Comparison of ENCODE assay signal across 8 cellular contexts in the genomic region with DNA sequence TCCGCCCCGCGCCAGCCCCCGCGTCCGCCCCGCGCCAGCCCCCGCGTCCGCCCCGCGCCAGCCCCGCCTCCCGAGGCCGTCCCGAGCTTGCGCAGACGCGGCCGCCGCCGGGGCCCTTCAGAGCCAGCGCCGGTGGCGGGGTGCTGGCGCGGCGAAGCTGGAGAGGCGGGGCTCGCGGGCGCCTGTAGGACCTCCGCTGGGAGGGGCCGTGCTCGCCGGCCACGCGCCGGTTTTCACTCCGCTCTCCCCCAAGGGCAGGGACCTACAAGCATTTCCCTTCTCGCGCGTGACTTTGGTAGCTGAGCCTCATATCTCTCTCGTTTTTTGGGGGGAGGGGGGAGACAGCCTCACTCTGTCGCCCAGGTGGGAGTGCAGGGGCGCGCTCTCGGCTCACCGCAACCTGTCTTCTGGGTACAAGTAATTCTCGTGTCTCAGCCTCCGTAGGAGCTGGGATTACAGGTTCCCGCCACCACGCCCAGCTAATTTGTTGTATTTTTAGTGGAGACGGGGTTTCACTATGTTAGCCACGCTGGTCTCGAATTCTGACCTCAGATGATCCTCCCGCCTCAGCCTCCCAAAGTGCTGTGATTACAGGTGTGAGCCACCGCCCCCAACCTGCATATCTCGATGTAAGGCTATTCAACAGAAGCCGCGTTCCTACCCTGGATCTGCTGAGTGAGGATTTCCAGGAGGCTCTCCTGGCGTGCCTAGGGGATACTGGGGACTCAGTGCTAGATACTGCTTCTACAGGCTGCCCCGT. TPM values are rescaled to one million over a fixed set of nuclear protein-coding genes. Genes with fewer than 3 reads are reported as not detected.
DNase-seq lines count a peak whose midpoint lies in the region; ATAC-seq and TF ChIP-seq lines count a peak whose summit lies in the region.

Gene ZNF514 (minus strand): TSS at position 159 of the 760 bp plus-strand sequence. CDS start 6,595 bp downstream, outside the sequence.

- H3K4me1 Mint-ChIP-seq in nephron = peaks cover 8% of the 10 kb centered on the region

- TF ChIP-seq CTCF in fibroblast of the aortic adventitia (IDR thresholded peaks at IDR 0.05; ENCODE audit: insufficient read depth, low read length) (no peak), nephron (IDR thresholded peaks at IDR 0.05; ENCODE audit: unreplicated experiment in 3 of 3) (no peak)

- H3K36me3 ChIP-seq in HUES48 (ENCODE audit: control insufficient read depth, insufficient read depth, low read length) = 0 out of 2 replicates have a peak, but pooled peaks cover 9% of the 10 kb centered on the region

- no peak within 1 kb of the TSS for H3K27ac ChIP-seq in HUES48 (ENCODE audit: low read depth, low read length)

- in situ Hi-C loops in Caki2 (cut with HindIII; ENCODE audit: low pct_unique_long_range_greater_than_20kb, low sequenced_read_pairs) = no loop called here

- H3K4me3 Mint-ChIP-seq in nephron = peak within 1 kb of the TSS; percentile 92 to 94 (median 93)

- peaks cover 12% of the 10 kb centered on the region for H3K27me3 ChIP-seq in HUES48 (ENCODE audit: control insufficient read depth, insufficient read depth, low read length)

- H3K27me3 Mint-ChIP-seq in nephron (ENCODE audit: low read depth) = no peaks in the 10 kb centered on the region

- H3K36me3 Mint-ChIP-seq in nephron (ENCODE audit: low read depth) = peaks cover 32% of the 10 kb centered on the region

- ATAC-seq in GM21390 (IDR thresholded peaks at IDR 0.05; ENCODE audit: unreplicated experiment) = peak; percentile 90

- H3K9me3 ChIP-seq in HUES48 (ENCODE audit: control insufficient read depth, insufficient read depth, low read length) = no peaks in the 10 kb centered on the region

- H3K4me3 ChIP-seq in HUES48 (ENCODE audit: low read depth, low read length) (peak within 1 kb of the TSS; percentile 86), fibroblast of the aortic adventitia (ENCODE audit: low read depth, low read length) (peak within 1 kb of the TSS; percentile 82)

- peaks cover 16% of the 10 kb centered on the region for H3K9me3 Mint-ChIP-seq in nephron

- H3K9ac ChIP-seq in HUES48 (ENCODE audit: low read depth, low read length) = peak within 1 kb of the TSS; percentile 41; the same call in 1 of the 2 replicates

- H3K4me1 ChIP-seq in HUES48 (ENCODE audit: control insufficient read depth, insufficient read depth, low read length) = peaks cover 12% of the 10 kb centered on the region; the same call in 1 of the 2 replicates

- peak within 1 kb of the TSS; percentile 75 to 92 (median 89) for H3K27ac Mint-ChIP-seq in nephron

- DNase-seq in Caki2 (ENCODE audit: low read depth) = peak; percentile 65
- DNase-seq in RPMI7951 (ENCODE audit: low read depth) = peak; percentile 77
- peak; percentile 68 for DNase-seq in activated T-helper 9 cell treated with anti-CD3 and anti-CD28 coated beads, Interleukin-2, amount 50 U/mL, for 16 hours (ENCODE audit: low read depth)
- peak; percentile 57 for DNase-seq in fibroblast of the aortic adventitia (ENCODE audit: low read depth)
- DNase-seq in stimulated activated naive CD4-positive, alpha-beta T cell treated with Interleukin-2 at 50 U/mL for 16 hours (lab: John Stamatoyannopoulos, UW) = peak; percentile 77

RNA-seq across cellular contexts. Expression of gene ZNF514, which starts in this region (rescaled TPM):
- total RNA-seq in Caki2 (2014; rRNA removed; shearing (Covaris generic); ENCODE audit: low replicate concordance) = 14.7 and 18.1 TPM in 2 replicates
- total RNA-seq in RPMI7951 (2014; rRNA removed; shearing (Covaris generic)) = 7.1 and 8.9 TPM in 2 replicates
- total RNA-seq in fibroblast of the aortic adventitia (ENCODE audit: low replicate concordance) = 12.4 and 16.1 TPM in 2 replicates
